In the genomic region with DNA sequence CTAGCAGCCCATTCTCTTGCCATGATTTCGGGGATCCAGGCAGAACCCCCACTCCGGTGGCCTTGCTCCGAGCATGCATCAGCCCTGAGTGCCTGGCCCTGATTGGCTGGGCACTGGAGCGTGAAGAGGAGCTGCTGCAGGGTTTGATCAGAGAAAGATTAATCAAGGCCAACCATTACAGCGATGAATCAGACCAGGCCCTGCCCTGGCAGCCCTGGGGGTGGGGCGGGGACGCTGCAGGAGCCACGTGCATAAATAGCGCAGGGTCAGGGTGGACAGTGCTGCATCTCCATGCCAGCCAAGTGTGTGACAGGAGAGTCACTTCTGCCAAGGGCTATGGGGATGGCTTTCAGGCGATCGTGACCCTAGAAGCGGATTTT, we compare ENCODE assay signal across 2 cellular contexts.
TF ChIP-seq lines count a peak whose summit lies in the region.

No MANE protein-coding gene starts in this region.

TF ChIP-seq in liver, 16 proteins besides CTCF, POLR2A, EP300 and RAD21:
- TF ChIP-seq SP1 (IDR thresholded peaks at IDR 0.05) = no peak
- no peak for TF ChIP-seq TAF1 (conservative IDR thresholded peaks at IDR 0.05)
- peak in 1 of 2 donors; percentile 36 for TF ChIP-seq HNF4A (conservative IDR thresholded peaks at IDR 0.05)
- TF ChIP-seq, protein P1, sequence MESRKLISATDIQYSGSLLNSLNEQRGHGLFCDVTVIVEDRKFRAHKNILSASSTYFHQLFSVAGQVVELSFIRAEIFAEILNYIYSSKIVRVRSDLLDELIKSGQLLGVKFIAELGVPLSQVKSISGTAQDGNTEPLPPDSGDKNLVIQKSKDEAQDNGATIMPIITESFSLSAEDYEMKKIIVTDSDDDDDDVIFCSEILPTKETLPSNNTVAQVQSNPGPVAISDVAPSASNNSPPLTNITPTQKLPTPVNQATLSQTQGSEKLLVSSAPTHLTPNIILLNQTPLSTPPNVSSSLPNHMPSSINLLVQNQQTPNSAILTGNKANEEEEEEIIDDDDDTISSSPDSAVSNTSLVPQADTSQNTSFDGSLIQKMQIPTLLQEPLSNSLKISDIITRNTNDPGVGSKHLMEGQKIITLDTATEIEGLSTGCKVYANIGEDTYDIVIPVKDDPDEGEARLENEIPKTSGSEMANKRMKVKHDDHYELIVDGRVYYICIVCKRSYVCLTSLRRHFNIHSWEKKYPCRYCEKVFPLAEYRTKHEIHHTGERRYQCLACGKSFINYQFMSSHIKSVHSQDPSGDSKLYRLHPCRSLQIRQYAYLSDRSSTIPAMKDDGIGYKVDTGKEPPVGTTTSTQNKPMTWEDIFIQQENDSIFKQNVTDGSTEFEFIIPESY (IDR thresholded peaks at IDR 0.05) = no peak
- TF ChIP-seq HNF4G (IDR thresholded peaks at IDR 0.05) = no peak
- TF ChIP-seq JUND (IDR thresholded peaks at IDR 0.05) = no peak
- TF ChIP-seq RXRA (IDR thresholded peaks at IDR 0.05) = peak; percentile 37 to 67
- no peak for TF ChIP-seq MAX (IDR thresholded peaks at IDR 0.05)
TF ChIP-seq in liver: peak in this region for 2.

TF ChIP-seq in HepG2, 621 proteins besides CTCF, POLR2A, EP300 and RAD21:
- TF ChIP-seq MIER2 (CRISPR knock-in tag; IDR thresholded peaks at IDR 0.05) = no peak
- TF ChIP-seq ZNF567 (CRISPR knock-in tag; IDR thresholded peaks at IDR 0.05; ENCODE audit: borderline replicate concordance) = no peak
- TF ChIP-seq CEBPB (IDR thresholded peaks at IDR 0.05; ENCODE audit: borderline replicate concordance, low read depth, low read length) = no peak
- no peak for TF ChIP-seq ZNF703 (CRISPR knock-in tag; IDR thresholded peaks at IDR 0.05; ENCODE audit: borderline replicate concordance)
- TF ChIP-seq ZNF33B (CRISPR knock-in tag; IDR thresholded peaks at IDR 0.05) = no peak
- TF ChIP-seq NFATC3 (CRISPR knock-in tag; IDR thresholded peaks at IDR 0.05) = no peak
- TF ChIP-seq JUN (CRISPR knock-in tag; IDR thresholded peaks at IDR 0.05) = no peak
- no peak for TF ChIP-seq THYN1 (CRISPR knock-in tag; IDR thresholded peaks at IDR 0.05; ENCODE audit: borderline replicate concordance, low read depth)
- no peak for TF ChIP-seq TOPORS (CRISPR knock-in tag; IDR thresholded peaks at IDR 0.05)
- TF ChIP-seq HNRNPK (IDR thresholded peaks at IDR 0.05; ENCODE audit: low read depth, low read length, poor library complexity, severe bottlenecking) = no peak
- no peak for TF ChIP-seq NR2F2 (IDR thresholded peaks at IDR 0.05; ENCODE audit: borderline replicate concordance, low read depth)
- no peak for TF ChIP-seq CREBL2 (CRISPR knock-in tag; IDR thresholded peaks at IDR 0.05; ENCODE audit: borderline replicate concordance)
- no peak for TF ChIP-seq ZNF333 (CRISPR knock-in tag; IDR thresholded peaks at IDR 0.05; ENCODE audit: borderline replicate concordance)
- TF ChIP-seq ZNF547 (CRISPR knock-in tag; IDR thresholded peaks at IDR 0.05) = no peak
